In genomic region chr13:99265823-99266426, GRCh38 we compare ENCODE assay signal across 8 cellular contexts. TPM values are rescaled to one million over a fixed set of nuclear protein-coding genes. Genes with fewer than 3 reads are reported as not detected.
DNase-seq lines count a peak whose midpoint lies in the region; ATAC-seq and TF ChIP-seq lines count a peak whose summit lies in the region.

No MANE protein-coding gene starts in this region.

- peak; percentile 34; the same call in 1 of the 2 replicates for TF ChIP-seq CTCF in Panc1 (IDR thresholded peaks at IDR 0.05)
- TF ChIP-seq CTCF in colonic mucosa (IDR thresholded peaks at IDR 0.05): peak; percentile 77

- peaks cover 2% of the 10 kb centered on the region for H3K79me1 ChIP-seq in mesendoderm (ENCODE audit: low read length)

- H3K4ac ChIP-seq in mesendoderm (ENCODE audit: low read depth, low read length): no peak overlapping the region

- no TSS peak for BruUV-seq in Panc1 (replicated peaks; lab: Mats Ljungman, UMichigan)

- no peak overlapping the region for H4K8ac ChIP-seq in mesendoderm (ENCODE audit: low read depth, low read length)

- intact Hi-C loops in Panc1 (cut with micrococcal nuclease; ENCODE audit: unreplicated experiment) (loop anchor here (5.0 kb wide), 2 partner anchors 74 to 89 kb away; no protein-coding TSS in a partner anchor), colonic mucosa (cut with DNase I) (loop anchor here (1.0 kb wide), 1 partner anchor 90 kb away; no protein-coding TSS in a partner anchor)

- H3K27me3 ChIP-seq in Panc1 (ENCODE audit: control insufficient read depth, insufficient read depth, low read length): no peaks in the 10 kb centered on the region
- no peaks in the 10 kb centered on the region for H3K27me3 ChIP-seq in colonic mucosa
- H3K27me3 ChIP-seq in mesendoderm (ENCODE audit: insufficient read depth, low read length, poor library complexity): no peaks in the 10 kb centered on the region

- H3K79me2 ChIP-seq in mesendoderm (ENCODE audit: control insufficient read depth, insufficient read depth, low read length): no peaks in the 10 kb centered on the region

- H3K36me3 ChIP-seq in Panc1 (ENCODE audit: control insufficient read depth, insufficient read depth, low read length) (no peaks in the 10 kb centered on the region), colonic mucosa (no peaks in the 10 kb centered on the region), mesendoderm (ENCODE audit: control insufficient read depth, insufficient read depth, low read length) (no peaks in the 10 kb centered on the region)

- H3K23ac ChIP-seq in mesendoderm (ENCODE audit: low read length): no peak overlapping the region

- DNase-seq in NOMO-1 (lab: John Stamatoyannopoulos, UW; ENCODE audit: unreplicated experiment in 2 of 2) (peak; percentile 23 to 60), NOMO-1 treated with dmso at 0.1 percent for 144 hours (lab: John Stamatoyannopoulos, UW; ENCODE audit: unreplicated experiment) (no peak), Panc1 (ENCODE audit: low read depth, low spot score) (peak; percentile 7), colonic mucosa (no peak), mesendoderm (peak; percentile 57), COLO668 (lab: John Stamatoyannopoulos, UW; ENCODE audit: unreplicated experiment) (no peak)

- no peak overlapping the region for H3K4me2 ChIP-seq in mesendoderm (ENCODE audit: low read length)

- H3K56ac ChIP-seq in mesendoderm (ENCODE audit: low read length): no peak overlapping the region

- no peak overlapping the region for H2AK5ac ChIP-seq in mesendoderm (ENCODE audit: low read length)

- in situ Hi-C loops in Panc1 (cut with HindIII; ENCODE audit: low pct_unique_long_range_greater_than_20kb, low sequenced_read_pairs): no loop called here

- WGBS in mesendoderm (ENCODE audit: extremely low coverage, insufficient coverage, low lambda C conversion rate): no CpG with 5 or more reads among the region's 3 CpGs

- CTCF ChIA-PET in Panc1 (lab: Charles Lee): interaction anchor here (0.7 to 1.5 kb wide), 6 partner anchors 15 to 273 kb away, joined by 3 to 5 read pairs (median 3); no protein-coding TSS in a partner anchor

- no peak overlapping the region for H2BK120ac ChIP-seq in mesendoderm (ENCODE audit: low read depth, low read length)

- no peak overlapping the region for H2BK15ac ChIP-seq in mesendoderm (replicated peaks; ENCODE audit: low read depth)

- H3K27ac ChIP-seq in Panc1 (ENCODE audit: low read length) (no peak overlapping the region), colonic mucosa (no peak overlapping the region), mesendoderm (ENCODE audit: low read depth, low read length) (no peak overlapping the region)

- H3K9ac ChIP-seq in colonic mucosa (ENCODE audit: low read depth in 2 of 2, low read length in 2 of 2) (no peak overlapping the region), mesendoderm (ENCODE audit: low read length) (no peak overlapping the region)

- POLR2A ChIA-PET in Panc1 (lab: Charles Lee): interaction anchor here (0.7 kb wide), 1 partner anchor 69 kb away, joined by 3 read pairs; no protein-coding TSS in a partner anchor

- no peak overlapping the region for H4K5ac ChIP-seq in mesendoderm (ENCODE audit: low read length)

- H3K4me1 ChIP-seq in Panc1 (ENCODE audit: control insufficient read depth, insufficient read depth, low read length): no peaks in the 10 kb centered on the region
- no peaks in the 10 kb centered on the region for H3K4me1 ChIP-seq in colonic mucosa
- H3K4me1 ChIP-seq in mesendoderm (ENCODE audit: control insufficient read depth, low read depth, low read length): peaks cover 4% of the 10 kb centered on the region

- ATAC-seq in HG03521 (IDR thresholded peaks at IDR 0.05; ENCODE audit: unreplicated experiment) (peak; percentile 43), Panc1 (peak; percentile 78; the same call in 1 of the 2 replicates), HG03460 (IDR thresholded peaks at IDR 0.05; ENCODE audit: unreplicated experiment) (no peak)

- H2BK5ac ChIP-seq in mesendoderm (ENCODE audit: low read length): no peak overlapping the region

- no peak overlapping the region for H3K18ac ChIP-seq in mesendoderm (ENCODE audit: low read length)

- H3K9me3 ChIP-seq in Panc1 (ENCODE audit: control insufficient read depth, insufficient read depth, low read depth, low read length) (no peaks in the 10 kb centered on the region), colonic mucosa (no peaks in the 10 kb centered on the region)

- no peak overlapping the region for H3K4me3 ChIP-seq in Panc1 (ENCODE audit: low read depth in 2 of 2, low read length in 2 of 2)
- no peak overlapping the region for H3K4me3 ChIP-seq in colonic mucosa
- H3K4me3 ChIP-seq in mesendoderm (ENCODE audit: low read length): no peak overlapping the region

RNA-seq across cellular contexts. Expression of gene GPR18, which starts 7.7 kb away (rescaled TPM):
- not detected for total RNA-seq in Panc1 (2021; ENCODE audit: unreplicated experiment)
- not detected for polyA plus RNA-seq in Panc1 (2012; ENCODE audit: insufficient read length)
- total RNA-seq in colonic mucosa: under 1 TPM in 1 of 2 donors, not detected in 1; 0.35 TPM
- not detected for polyA plus RNA-seq in mesendoderm (2013, experiment 1 of 2)
- polyA plus RNA-seq in mesendoderm (2013, experiment 2 of 2): not detected

RNA-seq across cellular contexts. Expression of gene GPR183, which starts 41.3 kb away (rescaled TPM):
- 0.15 TPM for total RNA-seq in Panc1 (2021; ENCODE audit: unreplicated experiment)
- polyA plus RNA-seq in Panc1 (2012; ENCODE audit: insufficient read length): not detected
- total RNA-seq in colonic mucosa: 1 to 10 TPM; 1.5 to 8.3 TPM
- 0.01 TPM for polyA plus RNA-seq in mesendoderm (2013, experiment 1 of 2)
- polyA plus RNA-seq in mesendoderm (2013, experiment 2 of 2): 0.01 TPM

Comparison
In these comparisons a context has a peak if more than half of its experiments do, and no peak if none do; other contexts are left out.
1. DNase-seq: peak in NOMO-1 (2 of 2), Panc1 (single experiment) and mesendoderm (single experiment); none in NOMO-1 treated with dmso at 0.1 percent for 144 hours (single experiment), colonic mucosa (single experiment) and COLO668 (single experiment).